ENCODE assay signal across 10 cellular contexts in genomic region chr10:13453896-13454295, GRCh38.
DNase-seq lines count a peak whose midpoint lies in the region; ATAC-seq lines count a peak whose summit lies in the region.
"Had no signal": no experiment of that assay in that cellular context is flagged by ENCODE, and none has a peak within 500 bp of the region (broad histone marks: within the 10 kb centered on the region; RNA-seq: fewer than 3 reads in every experiment).

No MANE protein-coding gene starts in this region.

- H3K27ac Mint-ChIP-seq in activated naive CD8-positive, alpha-beta T cell treated with anti-CD3 and anti-CD28 coated beads for 36 hours = no peak overlapping the region

- H3K36me3 Mint-ChIP-seq in activated naive CD8-positive, alpha-beta T cell treated with anti-CD3 and anti-CD28 coated beads for 36 hours = no peaks in the 10 kb centered on the region

- peaks cover 25% of the 10 kb centered on the region for H3K27me3 Mint-ChIP-seq in activated naive CD8-positive, alpha-beta T cell treated with anti-CD3 and anti-CD28 coated beads for 36 hours

- intact Hi-C loops in posterior vena cava (cut with DNase I) = no loop called here

- H3K4me3 Mint-ChIP-seq in activated naive CD8-positive, alpha-beta T cell treated with anti-CD3 and anti-CD28 coated beads for 36 hours = no peak overlapping the region

- H3K9me3 Mint-ChIP-seq in activated naive CD8-positive, alpha-beta T cell treated with anti-CD3 and anti-CD28 coated beads for 36 hours = no peaks in the 10 kb centered on the region

- ATAC-seq in GM21447 (IDR thresholded peaks at IDR 0.05; ENCODE audit: unreplicated experiment) = no peak

- H3K4me1 Mint-ChIP-seq in activated naive CD8-positive, alpha-beta T cell treated with anti-CD3 and anti-CD28 coated beads for 36 hours = peaks cover 7% of the 10 kb centered on the region

- DNase-seq in SIG-M5 treated with dmso at 0.1 percent for 504 hours (lab: John Stamatoyannopoulos, UW; ENCODE audit: unreplicated experiment) (peak; percentile 5), SIG-M5 (lab: John Stamatoyannopoulos, UW) (no peak), NOMO-1 (lab: John Stamatoyannopoulos, UW; ENCODE audit: unreplicated experiment in 2 of 2) (peak; percentile 26 to 43), posterior vena cava (ENCODE audit: low spot score) (no peak), nucleus accumbens (lab: John Stamatoyannopoulos, UW) (no peak)
- peak; percentile 22 for DNase-seq in activated naive CD8-positive, alpha-beta T cell treated with anti-CD3 and anti-CD28 coated beads for 36 hours
- DNase-seq in stimulated activated CD4-positive, alpha-beta T cell treated with anti-CD3 and anti-CD28 coated beads, Interleukin-4, amount 100 ng/mL, for 4 hours = peak; percentile 10 to 23
- DNase-seq: 8988T, DMS153 had no signal

Comparison
In these comparisons a context has a peak if more than half of its experiments do, and no peak if none do; other contexts are left out.
1. DNase-seq: peak in SIG-M5 treated with dmso at 0.1 percent for 504 hours (single experiment), NOMO-1 (2 of 2), activated naive CD8-positive, alpha-beta T cell treated with anti-CD3 and anti-CD28 coated beads for 36 hours (single experiment) and stimulated activated CD4-positive, alpha-beta T cell treated with anti-CD3 and anti-CD28 coated beads, Interleukin-4, amount 100 ng/mL, for 4 hours (2 of 2); none in SIG-M5 (single experiment), posterior vena cava (single experiment) and nucleus accumbens (0 of 56).